8 cellular contexts compared by ENCODE assay signal in genomic region chr22:21624120-21624879, GRCh38. TPM values are rescaled to one million over a fixed set of nuclear protein-coding genes. Genes with fewer than 3 reads are reported as not detected.
A peak's percentile ranks its signal among the peaks of the same experiment; 100 is the strongest.
DNase-seq lines count a peak whose midpoint lies in the region; ATAC-seq and TF ChIP-seq lines count a peak whose summit lies in the region.

No MANE protein-coding gene starts in this region.

- H3K36me3 Mint-ChIP-seq in WTC11: peaks cover 18% of the 10 kb centered on the region
- H3K36me3 Mint-ChIP-seq in effector memory CD8-positive, alpha-beta T cell (ENCODE audit: insufficient read depth): peaks cover 68% of the 10 kb centered on the region

- no peaks in the 10 kb centered on the region for H4K20me1 ChIP-seq in HCT116 (ENCODE audit: insufficient read depth)
- H4K20me1 ChIP-seq in osteoblast (ENCODE audit: insufficient read depth, low read length): peaks cover 70% of the 10 kb centered on the region

- no peak overlapping the region for H3K9ac ChIP-seq in HCT116 (ENCODE audit: low read length)

- H3K9me2 ChIP-seq in HCT116 (ENCODE audit: insufficient read depth): no peaks in the 10 kb centered on the region

- no peak for DNase-seq in AG04449 (ENCODE audit: low read depth, low spot score)
- DNase-seq in HCT116 (ENCODE audit: low read depth, low spot score): no peak
- DNase-seq in WTC11 (ENCODE audit: low spot score): peak; percentile 85
- DNase-seq in effector memory CD8-positive, alpha-beta T cell: peak in 2 of 3 experiments; percentile 24 to 34
- DNase-seq in osteoblast (ENCODE audit: insufficient read length, low spot score, missing footprints): peak; percentile 84
- DNase-seq in pons (ENCODE audit: low spot score): no peak
- no peak for DNase-seq in foreskin melanocyte

- H3K27me3 ChIP-seq in HCT116 (ENCODE audit: insufficient read depth, low read length): no peaks in the 10 kb centered on the region
- no peaks in the 10 kb centered on the region for H3K27me3 ChIP-seq in osteoblast (ENCODE audit: insufficient read depth, low read length)

- POLR2A ChIA-PET in AG04449 (lab: Yijun Ruan, JAX): interaction anchor here (0.8 kb wide), 1 partner anchor 19 kb away, joined by 3 read pairs; no protein-coding TSS in a partner anchor
- POLR2A ChIA-PET in HCT116 (lab: Charles Lee): no interaction called here
- POLR2A ChIA-PET in WTC11 (lab: Charles Lee): interaction anchor here (0.8 to 1.1 kb wide), 2 partner anchors 19 to 21 kb away, joined by 3 read pairs; no protein-coding TSS in a partner anchor

- ATAC-seq in HCT116 (peak; percentile 31; the same call in 1 of the 2 replicates), WTC11 (peak; percentile 53), HG02870 (IDR thresholded peaks at IDR 0.05; ENCODE audit: unreplicated experiment) (no peak)
- no peak for ATAC-seq in effector memory CD8-positive, alpha-beta T cell (replicated peaks)

- no peak for TF ChIP-seq POLR2A in HCT116 (IDR thresholded peaks at IDR 0.05; ENCODE audit: borderline replicate concordance, extremely low read depth, insufficient read depth, insufficient read length)

- H3K4me2 ChIP-seq in HCT116 (ENCODE audit: low read length) (no peak overlapping the region), osteoblast (ENCODE audit: insufficient read depth, low read length) (no peak overlapping the region)

- H2AFZ ChIP-seq in HCT116 (ENCODE audit: low read depth, low read length, poor library complexity, severe bottlenecking) (no peak overlapping the region), osteoblast (ENCODE audit: low read length) (no peak overlapping the region)

- H3K27me3 Mint-ChIP-seq in WTC11 (ENCODE audit: low read depth): no peaks in the 10 kb centered on the region
- H3K27me3 Mint-ChIP-seq in effector memory CD8-positive, alpha-beta T cell: no peaks in the 10 kb centered on the region

- peaks cover 77% of the 10 kb centered on the region for H3K79me2 ChIP-seq in HCT116 (ENCODE audit: insufficient read depth, low read length)
- H3K79me2 ChIP-seq in osteoblast (ENCODE audit: insufficient read depth, low read length): peaks cover 80% of the 10 kb centered on the region

- CTCF ChIA-PET in AG04449 (lab: Yijun Ruan, JAX) (interaction anchor here (1.2 to 12.1 kb wide), 3 partner anchors 10 to 20 kb away, joined by 3 to 158 read pairs (median 7); partner anchors contain the start of gene SDF2L1), HCT116 (lab: Charles Lee) (interaction anchor here (0.5 to 3.2 kb wide), 5 partner anchors 18 to 1206 kb away, joined by 3 to 16 read pairs (median 3); partner anchors contain the start of gene SDF2L1), WTC11 (lab: Charles Lee) (interaction anchor here (0.7 to 13.4 kb wide), 7 partner anchors 8 to 39 kb away, joined by 3 to 273 read pairs (median 4); partner anchors contain the start of genes CCDC116 and SDF2L1)

- H3K4me1 Mint-ChIP-seq in WTC11: peaks cover 24% of the 10 kb centered on the region
- peaks cover 45% of the 10 kb centered on the region in 2 donors for H3K4me1 Mint-ChIP-seq in effector memory CD8-positive, alpha-beta T cell (ENCODE audit: low read depth in 2 of 2)

- H3K4me1 ChIP-seq in HCT116 (ENCODE audit: control insufficient read depth in 1 of 2, insufficient read depth in 2 of 2, low read length in 2 of 2) (peaks cover 5 to 27% of the 10 kb centered on the region in 2 experiments), osteoblast (ENCODE audit: insufficient read depth, low read length) (peaks cover 9% of the 10 kb centered on the region)

- H3K27ac Mint-ChIP-seq in WTC11: peak overlapping the region; percentile 66; the same call in 1 of the 2 replicates
- peak overlapping the region; percentile 31 to 42 for H3K27ac Mint-ChIP-seq in effector memory CD8-positive, alpha-beta T cell

- TF ChIP-seq RAD21 in HCT116 (IDR thresholded peaks at IDR 0.05; ENCODE audit: low read depth): 0 out of 2 replicates have a peak, but pooled peaks have one; percentile 18

- H3K9me3 ChIP-seq in HCT116 (ENCODE audit: control insufficient read depth in 1 of 2, insufficient read depth in 1 of 2, low read depth in 1 of 2, low read length in 2 of 2): no peaks in the 10 kb centered on the region
- H3K9me3 ChIP-seq in osteoblast (ENCODE audit: low read depth, low read length): no peaks in the 10 kb centered on the region

- BruUV-seq in HCT116 (replicated peaks; lab: Mats Ljungman, UMichigan): no TSS peak

- TF ChIP-seq CTCF in AG04449 (IDR thresholded peaks at IDR 0.05; ENCODE audit: insufficient read depth, low read length, missing control alignments): peak; percentile 45
- peak; percentile 31 to 91 (median 84); a peak in 5 of 6 replicates for TF ChIP-seq CTCF in HCT116 (IDR thresholded peaks at IDR 0.05 in 2 of 3, conservative IDR thresholded peaks at IDR 0.05 in 1 of 3; ENCODE audit: borderline replicate concordance in 1 of 3, insufficient read depth in 1 of 3, low read depth in 2 of 3, low read length in 2 of 3)
- peak; percentile 41; the same call in 1 of the 2 replicates for TF ChIP-seq CTCF in WTC11 (IDR thresholded peaks at IDR 0.05)
- peak; percentile 61 for TF ChIP-seq CTCF in osteoblast (IDR thresholded peaks at IDR 0.05; ENCODE audit: extremely low read depth, low read depth, low read length)

- H3K27ac ChIP-seq in HCT116 (ENCODE audit: low read depth, low read length) (peak overlapping the region; percentile 26; the same call in 1 of the 2 replicates), osteoblast (ENCODE audit: low read depth, low read length) (peak overlapping the region; percentile 37)

- RAD21 ChIA-PET in HCT116 (lab: Charles Lee; ENCODE audit: low non-redundant PET in 1 of 2, low total read pairs in 2 of 2, uncharacterized antibody in 2 of 2, unreplicated experiment in 2 of 2): no interaction called here

- H3K9me3 Mint-ChIP-seq in WTC11: no peaks in the 10 kb centered on the region
- H3K9me3 Mint-ChIP-seq in effector memory CD8-positive, alpha-beta T cell: no peaks in the 10 kb centered on the region

- intact Hi-C loops in HCT116 (cut with micrococcal nuclease): no loop called here

- H3K4me3 ChIP-seq in AG04449 (ENCODE audit: low read depth, low read length) (no peak overlapping the region), HCT116 (replicated peaks in 1 of 2; ENCODE audit: low read depth in 1 of 2, low read length in 2 of 2) (no peak overlapping the region), osteoblast (ENCODE audit: insufficient read depth, low read length) (no peak overlapping the region)

- H3K36me3 ChIP-seq in HCT116 (ENCODE audit: control insufficient read depth in 1 of 2, insufficient read depth in 2 of 2, low read length in 2 of 2): peaks cover 0 to 33% of the 10 kb centered on the region in 2 experiments; a peak in 1 of 4 replicates
- peaks cover 26% of the 10 kb centered on the region for H3K36me3 ChIP-seq in osteoblast (ENCODE audit: insufficient read depth, low read length)

- H3K4me3 Mint-ChIP-seq in WTC11: no peak overlapping the region
- peak overlapping the region in 1 of 2 donors; percentile 25 for H3K4me3 Mint-ChIP-seq in effector memory CD8-positive, alpha-beta T cell

TF ChIP-seq in HCT116, 20 proteins besides CTCF, POLR2A, EP300 and RAD21:
- peak; percentile 48 for TF ChIP-seq POLR2AphosphoS5 (IDR thresholded peaks at IDR 0.05; ENCODE audit: low read depth, low read length)
- TF ChIP-seq ZNF274 (IDR thresholded peaks at IDR 0.05; ENCODE audit: low read depth, low read length): no peak
- no peak for TF ChIP-seq CEBPB (IDR thresholded peaks at IDR 0.05; ENCODE audit: low read depth)
- no peak for TF ChIP-seq ELF1 (IDR thresholded peaks at IDR 0.05; ENCODE audit: borderline replicate concordance, low read depth)
TF ChIP-seq in HCT116: peak in this region for 1.

TF ChIP-seq in WTC11, 78 proteins besides CTCF, POLR2A, EP300 and RAD21 (continues in another document):
- TF ChIP-seq SP1 (CRISPR knock-in tag; conservative IDR thresholded peaks at IDR 0.05): no peak
- no peak for TF ChIP-seq ZNF425 (CRISPR knock-in tag; conservative IDR thresholded peaks at IDR 0.05)
- TF ChIP-seq ZNF232 (CRISPR knock-in tag; IDR thresholded peaks at IDR 0.05): no peak
- no peak for TF ChIP-seq MAX (CRISPR knock-in tag; IDR thresholded peaks at IDR 0.05)

RNA-seq across cellular contexts. Expression of gene YDJC, which starts 5.5 kb away (rescaled TPM):
- total RNA-seq in HCT116 (2021; ENCODE audit: unreplicated experiment) (78.3 TPM), WTC11 (2021) (39.1 to 42.1 TPM (median 39.8 TPM) in 3 replicates), osteoblast (15.6 and 25.0 TPM in 2 replicates)
- 65.4 and 68.8 TPM in 2 replicates for polyA plus RNA-seq in HCT116 (2012)

RNA-seq across cellular contexts. Expression of gene CCDC116, which starts 8.3 kb away (rescaled TPM):
- total RNA-seq in HCT116 (2021; ENCODE audit: unreplicated experiment): 0.66 TPM
- 0.19 and 0.40 TPM in 2 replicates for polyA plus RNA-seq in HCT116 (2012)
- 0.14 to 0.57 TPM (median 0.27 TPM) in 3 replicates for total RNA-seq in WTC11 (2021)
- total RNA-seq in osteoblast: 0.29 and 0.36 TPM in 2 replicates

RNA-seq across cellular contexts. Expression of gene SDF2L1, which starts 17.8 kb away (rescaled TPM):
- total RNA-seq in HCT116 (2021; ENCODE audit: unreplicated experiment) (86.2 TPM), WTC11 (2021) (52.2 to 73.6 TPM (median 57.0 TPM) in 3 replicates), osteoblast (10.5 and 13.3 TPM in 2 replicates)
- 66.8 and 101 TPM in 2 replicates for polyA plus RNA-seq in HCT116 (2012)

RNA-seq across cellular contexts. Expression of gene PPIL2, which starts 41.5 kb away (rescaled TPM):
- total RNA-seq in HCT116 (2021; ENCODE audit: unreplicated experiment): 46.1 TPM
- polyA plus RNA-seq in HCT116 (2012): 34.7 and 35.2 TPM in 2 replicates
- 35.6 to 47.5 TPM (median 37.4 TPM) in 3 replicates for total RNA-seq in WTC11 (2021)
- total RNA-seq in osteoblast: 25.3 and 29.2 TPM in 2 replicates

RNA-seq across cellular contexts. Expression of gene UBE2L3, which starts 56.8 kb away (rescaled TPM):
- total RNA-seq in HCT116 (2021; ENCODE audit: unreplicated experiment) (55.6 TPM), WTC11 (2021) (75.7 to 79.1 TPM (median 77.4 TPM) in 3 replicates), osteoblast (40.2 and 40.4 TPM in 2 replicates)
- 27.8 and 39.1 TPM in 2 replicates for polyA plus RNA-seq in HCT116 (2012)

Comparison
In these comparisons a context has a peak if more than half of its experiments do, and no peak if none do; other contexts are left out.
1. DNase-seq: peak in WTC11 (single experiment), effector memory CD8-positive, alpha-beta T cell (2 of 3) and osteoblast (single experiment); none in AG04449 (single experiment), HCT116 (single experiment), pons (single experiment) and foreskin melanocyte (single experiment).
2. ATAC-seq: peak in HCT116 (single experiment) and WTC11 (single experiment); none in effector memory CD8-positive, alpha-beta T cell (single experiment) and HG02870 (single experiment).
3. Peak in every context shown above with its lines, with median percentiles within 50 percentile points of each other: CTCF ChIP-seq.